ENCODE assay signal across 8 cellular contexts in the genomic region with DNA sequence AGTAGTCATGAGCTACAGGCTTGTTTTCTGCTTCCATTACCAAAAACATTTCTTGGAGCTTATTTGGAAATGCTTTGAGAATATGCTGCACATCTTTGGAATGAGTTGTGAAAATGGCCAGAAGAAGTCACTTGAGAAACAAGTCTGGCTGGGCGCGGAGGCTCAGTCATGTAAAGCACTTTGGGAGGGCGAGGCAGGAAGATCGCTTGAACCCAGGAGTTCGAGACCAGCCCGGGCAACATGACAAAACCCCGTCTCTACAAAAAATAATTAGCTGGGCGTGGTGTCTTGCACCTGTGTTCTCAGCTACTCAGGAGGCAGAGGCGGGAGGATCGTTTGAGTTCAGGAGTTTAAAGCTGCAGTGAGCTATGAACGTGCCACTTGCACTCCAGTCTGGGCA.
DNase-seq lines count a peak whose midpoint lies in the region; ATAC-seq and TF ChIP-seq lines count a peak whose summit lies in the region.

No MANE protein-coding gene starts in this region.

- peak overlapping the region; percentile 62 for H3K27ac ChIP-seq in RWPE2 (ENCODE audit: poor library complexity, severe bottlenecking)

- H3K36me3 ChIP-seq in RWPE2 (ENCODE audit: low read depth) = peaks cover 54% of the 10 kb centered on the region

- no peak for TF ChIP-seq CTCF in GM12864 (IDR thresholded peaks at IDR 0.05; ENCODE audit: low read depth, low read length, missing control alignments)
- no peak for TF ChIP-seq CTCF in RWPE2 (IDR thresholded peaks at IDR 0.05; ENCODE audit: poor library complexity, severe bottlenecking)
- TF ChIP-seq CTCF in retinal pigment epithelial cell (conservative IDR thresholded peaks at IDR 0.05; ENCODE audit: low read depth, low read length) = no peak

- H3K27me3 ChIP-seq in RWPE2 (ENCODE audit: insufficient read depth, poor library complexity, severe bottlenecking) = no peaks in the 10 kb centered on the region

- H3K4me1 ChIP-seq in RWPE2 (ENCODE audit: insufficient read depth, poor library complexity, severe bottlenecking) = peaks cover 8% of the 10 kb centered on the region

- H3K4me3 ChIP-seq in GM12864 (ENCODE audit: low read depth, low read length) = peak overlapping the region; percentile 93
- H3K4me3 ChIP-seq in RWPE2 (ENCODE audit: severe bottlenecking) = peak overlapping the region; percentile 73
- peak overlapping the region; percentile 82 for H3K4me3 ChIP-seq in retinal pigment epithelial cell (ENCODE audit: low read length)

- ATAC-seq in RWPE2 (ENCODE audit: low read depth) = no peak
- ATAC-seq in GM18909 (IDR thresholded peaks at IDR 0.05; ENCODE audit: poor library complexity, unreplicated experiment) = no peak
- ATAC-seq in HG02852 (IDR thresholded peaks at IDR 0.05; ENCODE audit: unreplicated experiment) = no peak

- DNase-seq in GM12864 (ENCODE audit: low read depth) (no peak), RWPE2 (ENCODE audit: low spot score) (no peak), fibroblast of gingiva (ENCODE audit: low read depth) (peak; percentile 43), retinal pigment epithelial cell (ENCODE audit: low read depth) (no peak), NCI-H345 treated with DMSO at 0.1 percent for 48 hours (lab: John Stamatoyannopoulos, UW; ENCODE audit: unreplicated experiment) (no peak), NCI-H510A (lab: John Stamatoyannopoulos, UW) (no peak)

- H3K9me3 ChIP-seq in RWPE2 (ENCODE audit: severe bottlenecking) = no peaks in the 10 kb centered on the region
